ENCODE assay signal across 1 cellular context in the genomic region with DNA sequence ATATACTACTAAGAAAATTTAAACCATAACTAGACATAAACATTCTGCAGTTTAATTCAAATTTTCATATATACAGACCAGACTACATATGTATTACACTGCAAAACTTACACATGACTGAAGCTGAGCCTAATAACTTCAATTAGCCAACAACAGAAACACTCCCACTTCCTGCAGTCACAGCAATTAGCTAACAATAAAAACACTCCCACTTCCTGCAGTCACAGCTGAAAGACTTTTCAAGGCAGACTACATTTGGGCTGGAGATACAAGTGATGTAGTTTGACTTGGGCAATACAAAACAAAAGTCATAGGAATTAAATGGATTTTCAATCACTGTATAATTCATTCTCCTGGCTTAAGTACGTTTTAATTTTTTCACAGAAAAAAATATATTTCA.
TF ChIP-seq lines count a peak whose summit lies in the region.

No MANE protein-coding gene starts in this region.

TF ChIP-seq in HepG2, 621 proteins besides CTCF, POLR2A, EP300 and RAD21 (continued from another document):
- TF ChIP-seq, protein P1, sequence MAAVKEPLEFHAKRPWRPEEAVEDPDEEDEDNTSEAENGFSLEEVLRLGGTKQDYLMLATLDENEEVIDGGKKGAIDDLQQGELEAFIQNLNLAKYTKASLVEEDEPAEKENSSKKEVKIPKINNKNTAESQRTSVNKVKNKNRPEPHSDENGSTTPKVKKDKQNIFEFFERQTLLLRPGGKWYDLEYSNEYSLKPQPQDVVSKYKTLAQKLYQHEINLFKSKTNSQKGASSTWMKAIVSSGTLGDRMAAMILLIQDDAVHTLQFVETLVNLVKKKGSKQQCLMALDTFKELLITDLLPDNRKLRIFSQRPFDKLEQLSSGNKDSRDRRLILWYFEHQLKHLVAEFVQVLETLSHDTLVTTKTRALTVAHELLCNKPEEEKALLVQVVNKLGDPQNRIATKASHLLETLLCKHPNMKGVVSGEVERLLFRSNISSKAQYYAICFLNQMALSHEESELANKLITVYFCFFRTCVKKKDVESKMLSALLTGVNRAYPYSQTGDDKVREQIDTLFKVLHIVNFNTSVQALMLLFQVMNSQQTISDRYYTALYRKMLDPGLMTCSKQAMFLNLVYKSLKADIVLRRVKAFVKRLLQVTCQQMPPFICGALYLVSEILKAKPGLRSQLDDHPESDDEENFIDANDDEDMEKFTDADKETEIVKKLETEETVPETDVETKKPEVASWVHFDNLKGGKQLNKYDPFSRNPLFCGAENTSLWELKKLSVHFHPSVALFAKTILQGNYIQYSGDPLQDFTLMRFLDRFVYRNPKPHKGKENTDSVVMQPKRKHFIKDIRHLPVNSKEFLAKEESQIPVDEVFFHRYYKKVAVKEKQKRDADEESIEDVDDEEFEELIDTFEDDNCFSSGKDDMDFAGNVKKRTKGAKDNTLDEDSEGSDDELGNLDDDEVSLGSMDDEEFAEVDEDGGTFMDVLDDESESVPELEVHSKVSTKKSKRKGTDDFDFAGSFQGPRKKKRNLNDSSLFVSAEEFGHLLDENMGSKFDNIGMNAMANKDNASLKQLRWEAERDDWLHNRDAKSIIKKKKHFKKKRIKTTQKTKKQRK (IDR thresholded peaks at IDR 0.05; ENCODE audit: low read length), result no peak
- TF ChIP-seq, protein P2, sequence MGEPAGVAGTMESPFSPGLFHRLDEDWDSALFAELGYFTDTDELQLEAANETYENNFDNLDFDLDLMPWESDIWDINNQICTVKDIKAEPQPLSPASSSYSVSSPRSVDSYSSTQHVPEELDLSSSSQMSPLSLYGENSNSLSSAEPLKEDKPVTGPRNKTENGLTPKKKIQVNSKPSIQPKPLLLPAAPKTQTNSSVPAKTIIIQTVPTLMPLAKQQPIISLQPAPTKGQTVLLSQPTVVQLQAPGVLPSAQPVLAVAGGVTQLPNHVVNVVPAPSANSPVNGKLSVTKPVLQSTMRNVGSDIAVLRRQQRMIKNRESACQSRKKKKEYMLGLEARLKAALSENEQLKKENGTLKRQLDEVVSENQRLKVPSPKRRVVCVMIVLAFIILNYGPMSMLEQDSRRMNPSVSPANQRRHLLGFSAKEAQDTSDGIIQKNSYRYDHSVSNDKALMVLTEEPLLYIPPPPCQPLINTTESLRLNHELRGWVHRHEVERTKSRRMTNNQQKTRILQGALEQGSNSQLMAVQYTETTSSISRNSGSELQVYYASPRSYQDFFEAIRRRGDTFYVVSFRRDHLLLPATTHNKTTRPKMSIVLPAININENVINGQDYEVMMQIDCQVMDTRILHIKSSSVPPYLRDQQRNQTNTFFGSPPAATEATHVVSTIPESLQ (CRISPR knock-in tag; conservative IDR thresholded peaks at IDR 0.05), result no peak
- TF ChIP-seq IRF2 (CRISPR knock-in tag; IDR thresholded peaks at IDR 0.05) (no peak), NFYB (CRISPR knock-in tag; IDR thresholded peaks at IDR 0.05) (no peak), SUZ12 (IDR thresholded peaks at IDR 0.05; ENCODE audit: low read depth, low read length) (no peak), BCL6 (CRISPR knock-in tag; IDR thresholded peaks at IDR 0.05) (no peak)
- TF ChIP-seq, protein P3, sequence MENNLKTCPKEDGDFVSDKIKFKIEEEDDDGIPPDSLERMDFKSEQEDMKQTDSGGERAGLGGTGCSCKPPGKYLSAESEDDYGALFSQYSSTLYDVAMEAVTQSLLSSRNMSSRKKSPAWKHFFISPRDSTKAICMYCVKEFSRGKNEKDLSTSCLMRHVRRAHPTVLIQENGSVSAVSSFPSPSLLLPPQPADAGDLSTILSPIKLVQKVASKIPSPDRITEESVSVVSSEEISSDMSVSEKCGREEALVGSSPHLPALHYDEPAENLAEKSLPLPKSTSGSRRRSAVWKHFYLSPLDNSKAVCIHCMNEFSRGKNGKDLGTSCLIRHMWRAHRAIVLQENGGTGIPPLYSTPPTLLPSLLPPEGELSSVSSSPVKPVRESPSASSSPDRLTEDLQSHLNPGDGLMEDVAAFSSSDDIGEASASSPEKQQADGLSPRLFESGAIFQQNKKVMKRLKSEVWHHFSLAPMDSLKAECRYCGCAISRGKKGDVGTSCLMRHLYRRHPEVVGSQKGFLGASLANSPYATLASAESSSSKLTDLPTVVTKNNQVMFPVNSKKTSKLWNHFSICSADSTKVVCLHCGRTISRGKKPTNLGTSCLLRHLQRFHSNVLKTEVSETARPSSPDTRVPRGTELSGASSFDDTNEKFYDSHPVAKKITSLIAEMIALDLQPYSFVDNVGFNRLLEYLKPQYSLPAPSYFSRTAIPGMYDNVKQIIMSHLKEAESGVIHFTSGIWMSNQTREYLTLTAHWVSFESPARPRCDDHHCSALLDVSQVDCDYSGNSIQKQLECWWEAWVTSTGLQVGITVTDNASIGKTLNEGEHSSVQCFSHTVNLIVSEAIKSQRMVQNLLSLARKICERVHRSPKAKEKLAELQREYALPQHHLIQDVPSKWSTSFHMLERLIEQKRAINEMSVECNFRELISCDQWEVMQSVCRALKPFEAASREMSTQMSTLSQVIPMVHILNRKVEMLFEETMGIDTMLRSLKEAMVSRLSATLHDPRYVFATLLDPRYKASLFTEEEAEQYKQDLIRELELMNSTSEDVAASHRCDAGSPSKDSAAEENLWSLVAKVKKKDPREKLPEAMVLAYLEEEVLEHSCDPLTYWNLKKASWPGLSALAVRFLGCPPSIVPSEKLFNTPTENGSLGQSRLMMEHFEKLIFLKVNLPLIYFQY (CRISPR knock-in tag; IDR thresholded peaks at IDR 0.05; ENCODE audit: borderline replicate concordance), result no peak
